In genomic region chr18:79418642-79419041, GRCh38 we compare ENCODE assay signal across 17 cellular contexts. TPM values are rescaled to one million over a fixed set of nuclear protein-coding genes. Genes with fewer than 3 reads are reported as not detected.
DNase-seq lines count a peak whose midpoint lies in the region; ATAC-seq, FAIRE-seq and TF ChIP-seq lines count a peak whose summit lies in the region.
"Had no signal": no experiment of that assay in that cellular context is flagged by ENCODE, and none has a peak within 500 bp of the region (broad histone marks: within the 10 kb centered on the region; RNA-seq: fewer than 3 reads in every experiment).

No MANE protein-coding gene starts in this region.

- H3K27ac ChIP-seq in right cardiac atrium (ENCODE audit: low read length) (no peak overlapping the region), kidney (ENCODE audit: low read depth in 2 of 2, low read length in 2 of 2) (no peak overlapping the region), endodermal cell (ENCODE audit: low read depth, low read length) (no peak overlapping the region)
- H3K27ac ChIP-seq in CD4-positive, alpha-beta T cell (ENCODE audit: low read depth, low read length) = no peak overlapping the region

- no peak for FAIRE-seq in kidney (lab: Jason Lieb, UNC)
- FAIRE-seq: A204.1, G401.6, GM12891 had no signal

- H3K9ac ChIP-seq in kidney (ENCODE audit: low read length in 2 of 2) (no peak overlapping the region), endodermal cell (ENCODE audit: extremely low read depth, low read length, poor library complexity, severe bottlenecking) (no peak overlapping the region)

- H3K36me3 Mint-ChIP-seq in CD4-positive, alpha-beta T cell (ENCODE audit: low read depth) = peaks cover 54% of the 10 kb centered on the region
- H3K36me3 Mint-ChIP-seq in endodermal cell (ENCODE audit: low read depth) = peaks cover 45% of the 10 kb centered on the region

- WGBS in right cardiac atrium = 81% methylated on average over 11 of the region's 11 CpGs
- 96 to 100% methylated on average over 2 to 11 of the region's 11 CpGs for WGBS in endodermal cell (ENCODE audit: insufficient coverage in 1 of 2, insufficient read length in 1 of 2), 2 experiments

- peak overlapping the region; percentile 56 for H3K27ac Mint-ChIP-seq in CD4-positive, alpha-beta T cell
- no peak overlapping the region for H3K27ac Mint-ChIP-seq in endodermal cell
- H3K27ac Mint-ChIP-seq: H9 had no signal

- POLR2A ChIA-PET in CD4-positive, alpha-beta T cell (lab: Charles Lee) = no interaction called here

- H3K9me3 Mint-ChIP-seq in CD4-positive, alpha-beta T cell = no peaks in the 10 kb centered on the region
- H3K9me3 Mint-ChIP-seq in endodermal cell = no peaks in the 10 kb centered on the region
- H3K9me3 Mint-ChIP-seq: H9 had no signal

- no peaks in the 10 kb centered on the region for H3K27me3 Mint-ChIP-seq in CD4-positive, alpha-beta T cell
- no peaks in the 10 kb centered on the region for H3K27me3 Mint-ChIP-seq in endodermal cell (ENCODE audit: insufficient read depth)

- peaks cover 35% of the 10 kb centered on the region for H3K4me1 Mint-ChIP-seq in CD4-positive, alpha-beta T cell (ENCODE audit: low read depth)
- H3K4me1 Mint-ChIP-seq in endodermal cell = no peaks in the 10 kb centered on the region

- CTCF ChIA-PET in CD4-positive, alpha-beta T cell (lab: Charles Lee) = no interaction called here

- intact Hi-C loops in right cardiac atrium (cut with DNase I) = no loop called here
- intact Hi-C loops in left cardiac atrium (cut with DNase I) = no loop called here
- intact Hi-C loops in CD4-positive, alpha-beta T cell (cut with DNase I, micrococcal nuclease) = no loop called here
- intact Hi-C loops in kidney (cut with DNase I) = no loop called here
- intact Hi-C loops in posterior cingulate gyrus (cut with DNase I) = no loop called here

- ATAC-seq in right cardiac atrium (no peak), left cardiac atrium (no peak)
- ATAC-seq in CD4-positive, alpha-beta T cell (ENCODE audit: poor library complexity) = no peak

- no peak for TF ChIP-seq CTCF in CD4-positive, alpha-beta T cell (IDR thresholded peaks at IDR 0.05)
- no peak for TF ChIP-seq CTCF in kidney (IDR thresholded peaks at IDR 0.05; ENCODE audit: borderline replicate concordance, extremely low read depth, insufficient read depth)
- TF ChIP-seq CTCF in endodermal cell (conservative IDR thresholded peaks at IDR 0.05) = no peak

- no peaks in the 10 kb centered on the region for H3K4me1 ChIP-seq in right cardiac atrium (ENCODE audit: control insufficient read depth, insufficient read depth, low read length)
- peaks cover 0 to 3% of the 10 kb centered on the region in 2 donors for H3K4me1 ChIP-seq in kidney (ENCODE audit: control insufficient read depth in 1 of 2, insufficient read depth in 1 of 2, low read depth in 1 of 2, low read length in 2 of 2)
- no peaks in the 10 kb centered on the region for H3K4me1 ChIP-seq in endodermal cell (ENCODE audit: control insufficient read depth, insufficient read depth, low read length)
- H3K4me1 ChIP-seq: BE2C had no signal

- H3K9me3 ChIP-seq in right cardiac atrium (ENCODE audit: control insufficient read depth, low read length) (no peaks in the 10 kb centered on the region), kidney (ENCODE audit: control insufficient read depth in 1 of 2, low read length in 2 of 2) (no peaks in the 10 kb centered on the region), endodermal cell (ENCODE audit: control insufficient read depth, low read length) (no peaks in the 10 kb centered on the region)
- H3K9me3 ChIP-seq in CD4-positive, alpha-beta T cell (ENCODE audit: control insufficient read depth, low read length) = no peaks in the 10 kb centered on the region
- H3K9me3 ChIP-seq: BE2C had no signal

- DNase-seq in right cardiac atrium (peak in 2 of 3 donors; percentile 35 to 62), left cardiac atrium (no peak), kidney (peak; percentile 44), posterior cingulate gyrus (no peak), endodermal cell (no peak), DMS153 (lab: John Stamatoyannopoulos, UW) (no peak)
- no peak for DNase-seq in CD4-positive, alpha-beta T cell
- DNase-seq: BE2C, DMS79 treated with DMSO at 0.1 percent for 48 hours, EL, GOT3, H9, IMR-90 had no signal

- H3K36me3 ChIP-seq in kidney (ENCODE audit: control insufficient read depth in 1 of 2, insufficient read depth in 2 of 2, low read length in 2 of 2) = no peaks in the 10 kb centered on the region
- H3K36me3 ChIP-seq in endodermal cell (ENCODE audit: control insufficient read depth, insufficient read depth, low read length) = peaks cover 13% of the 10 kb centered on the region
- H3K36me3 ChIP-seq: BE2C had no signal

- H3K4me3 ChIP-seq in right cardiac atrium (ENCODE audit: low read length) (no peak overlapping the region), kidney (ENCODE audit: low read length in 2 of 2) (no peak overlapping the region), endodermal cell (ENCODE audit: low read length) (no peak overlapping the region)

- peak overlapping the region; percentile 15 for H3K4me3 Mint-ChIP-seq in CD4-positive, alpha-beta T cell
- H3K4me3 Mint-ChIP-seq in endodermal cell = no peak overlapping the region
- H3K4me3 Mint-ChIP-seq: H9 had no signal

- H3K27me3 ChIP-seq in right cardiac atrium (ENCODE audit: control insufficient read depth, insufficient read depth) (no peaks in the 10 kb centered on the region), endodermal cell (ENCODE audit: control insufficient read depth, insufficient read depth, low read length, poor library complexity, severe bottlenecking) (no peaks in the 10 kb centered on the region)
- H3K27me3 ChIP-seq in CD4-positive, alpha-beta T cell (ENCODE audit: control insufficient read depth, insufficient read depth, low read length) = no peaks in the 10 kb centered on the region
- H3K27me3 ChIP-seq: BE2C had no signal

RNA-seq across cellular contexts. Expression of gene NFATC1, which starts 22.9 kb away (rescaled TPM):
- total RNA-seq in right cardiac atrium = 10 to 100 TPM; 20.1 to 25.3 (median 20.8) TPM
- polyA plus RNA-seq in right cardiac atrium = 14.7 TPM
- total RNA-seq in left cardiac atrium = 10 to 100 TPM; 17.1 to 18.9 TPM
- 100 to 1,000 TPM; 107 to 113 TPM for total RNA-seq in CD4-positive, alpha-beta T cell
- total RNA-seq in kidney = 17.2 TPM
- polyA plus RNA-seq in kidney (ENCODE audit: insufficient read depth, low read depth, low replicate concordance) = 4.3 TPM
- 10 to 100 TPM; 23.4 to 32.5 TPM for total RNA-seq in endodermal cell
- polyA plus RNA-seq in endodermal cell (2013, experiment 1 of 2) = 10.9 TPM
- polyA plus RNA-seq in endodermal cell (2013, experiment 2 of 2) = 11.1 TPM
- total RNA-seq: HT-29 had no signal

Comparison
In these comparisons a context has a peak if more than half of its experiments do, and no peak if none do; other contexts are left out.
1. DNase-seq: peak in right cardiac atrium (2 of 3) and kidney (single experiment); none in left cardiac atrium (single experiment), CD4-positive, alpha-beta T cell (0 of 10), posterior cingulate gyrus (0 of 10), endodermal cell (single experiment) and DMS153 (single experiment).